ENCODE assay signal across 25 cellular contexts in genomic region chr12:19461986-19462385, GRCh38. TPM values are rescaled to one million over a fixed set of nuclear protein-coding genes. Genes with fewer than 3 reads are reported as not detected.
DNase-seq lines count a peak whose midpoint lies in the region; ATAC-seq, FAIRE-seq and TF ChIP-seq lines count a peak whose summit lies in the region.
"Had no signal": no experiment of that assay in that cellular context is flagged by ENCODE, and none has a peak within 500 bp of the region (broad histone marks: within the 10 kb centered on the region; RNA-seq: fewer than 3 reads in every experiment).

No MANE protein-coding gene starts in this region.

- no peaks in the 10 kb centered on the region for H3K27me3 ChIP-seq in CD4-positive, alpha-beta memory T cell (ENCODE audit: insufficient read depth, low read length)
- no peaks in the 10 kb centered on the region for H3K27me3 ChIP-seq in small intestine (ENCODE audit: control insufficient read depth in 2 of 2, insufficient read depth in 2 of 2, low read length in 2 of 2)
- H3K27me3 ChIP-seq: BE2C, gastroesophageal sphincter, ovary had no signal

- H3K9me3 ChIP-seq in CD4-positive, alpha-beta memory T cell (ENCODE audit: control insufficient read depth in 1 of 2, low read length in 2 of 2): no peaks in the 10 kb centered on the region
- no peaks in the 10 kb centered on the region for H3K9me3 ChIP-seq in small intestine (ENCODE audit: control insufficient read depth, low read depth)
- H3K9me3 ChIP-seq: BE2C, gastroesophageal sphincter, ovary had no signal

- no peak overlapping the region for H3K27ac ChIP-seq in CD4-positive, alpha-beta memory T cell (ENCODE audit: low read depth, low read length)
- no peak overlapping the region for H3K27ac ChIP-seq in small intestine (ENCODE audit: low read depth in 1 of 2, low read length in 1 of 2)
- H3K27ac ChIP-seq: 22Rv1, gastroesophageal sphincter, ovary had no signal

- H3K36me3 ChIP-seq in CD4-positive, alpha-beta memory T cell (ENCODE audit: insufficient read depth, low read length): peaks cover 5% of the 10 kb centered on the region
- peaks cover 0 to 1% of the 10 kb centered on the region in 2 donors for H3K36me3 ChIP-seq in small intestine (ENCODE audit: control insufficient read depth in 2 of 2, insufficient read depth in 2 of 2, low read length in 2 of 2)
- H3K36me3 ChIP-seq: ovary had no signal

- POLR2A ChIA-PET in CD4-positive, alpha-beta memory T cell (lab: Charles Lee; ENCODE audit: partially characterized antibody): no interaction called here
- POLR2A ChIA-PET in WTC11 (lab: Charles Lee): no interaction called here

- CTCF ChIA-PET in CD4-positive, alpha-beta memory T cell (lab: Charles Lee; ENCODE audit: partially characterized antibody): no interaction called here
- CTCF ChIA-PET in WTC11 (lab: Charles Lee): no interaction called here

- ATAC-seq in WTC11: no peak
- ATAC-seq in left colon: peak; percentile 33
- no peak for ATAC-seq in HG03135 (IDR thresholded peaks at IDR 0.05; ENCODE audit: unreplicated experiment)
- ATAC-seq: gastroesophageal sphincter, left lobe of liver, sciatic nerve had no signal

- H3K4me1 Mint-ChIP-seq in CD4-positive, alpha-beta memory T cell: peaks cover 36 to 57% (median 44%) of the 10 kb centered on the region in 4 donors
- peaks cover 36% of the 10 kb centered on the region for H3K4me1 Mint-ChIP-seq in WTC11

- no peak overlapping the region for H3K4me3 Mint-ChIP-seq in CD4-positive, alpha-beta memory T cell
- H3K4me3 Mint-ChIP-seq in WTC11: no peak overlapping the region
- H3K4me3 Mint-ChIP-seq: activated naive CD8-positive, alpha-beta T cell treated with anti-CD3 and anti-CD28 coated beads, Interleukin-2, amount 10 ng/mL, durations not matched to agents 7 days and 5 days; T-helper 1 cell treated with Interleukin-12 subunit alpha and Interleukin-12 subunit beta and Interleukin-4 antibody, amounts not matched to agents 30 μg/mL and 1 μg/mL, for 36 hours had no signal

- DNase-seq in DMS79 treated with DMSO at 0.1 percent for 48 hours (lab: John Stamatoyannopoulos, UW) (peak; percentile 73), DMS79 (lab: John Stamatoyannopoulos, UW) (no peak), WTC11 (ENCODE audit: low spot score) (no peak), left colon (no peak), dedifferentiated amniotic fluid mesenchymal stem cell (ENCODE audit: extremely low spot score) (no peak), small intestine (no peak)
- DNase-seq in CD4-positive, alpha-beta memory T cell: no peak
- DNase-seq: activated CD4-positive, CD25-positive, alpha-beta regulatory T cell treated with anti-CD3 and anti-CD28 coated beads, Interleukin-2, amount 50 U/mL, for 72 hours; activated naive CD8-positive, alpha-beta T cell treated with anti-CD3 and anti-CD28 coated beads, Interleukin-2, amount 10 ng/mL, durations not matched to agents 7 days and 5 days; cortex of kidney; GF-D8; Kasumi-1; NCI-H2081 treated with DMSO at 0.1 percent for 48 hours; NCI-H526 treated with DMSO at 0.1 percent for 48 hours; ovary; SHP77; stimulated activated CD4-positive, alpha-beta T cell treated with anti-CD3 and anti-CD28 coated beads, Interleukin-1b, Interleukin-23, amount 100 ng/mL, for 48 hours had no signal

- H3K4me1 ChIP-seq in CD4-positive, alpha-beta memory T cell (ENCODE audit: insufficient read depth, low read length): peaks cover 22% of the 10 kb centered on the region
- no peaks in the 10 kb centered on the region for H3K4me1 ChIP-seq in small intestine (ENCODE audit: control insufficient read depth in 2 of 2, insufficient read depth in 1 of 2, low read depth in 1 of 2, low read length in 1 of 2)
- H3K4me1 ChIP-seq: BE2C had no signal

- no peak for TF ChIP-seq CTCF in WTC11 (IDR thresholded peaks at IDR 0.05)

- FAIRE-seq in small intestine (lab: Jason Lieb, UNC): no peak
- FAIRE-seq: GM12892 had no signal

- peaks cover 27 to 41% of the 10 kb centered on the region in 2 donors for H3K36me3 Mint-ChIP-seq in CD4-positive, alpha-beta memory T cell
- H3K36me3 Mint-ChIP-seq in WTC11: peaks cover 42% of the 10 kb centered on the region

- H3K9me3 Mint-ChIP-seq in CD4-positive, alpha-beta memory T cell: no peaks in the 10 kb centered on the region
- H3K9me3 Mint-ChIP-seq in WTC11: peaks cover 6% of the 10 kb centered on the region; the same call in 1 of the 2 replicates
- H3K9me3 Mint-ChIP-seq: activated naive CD8-positive, alpha-beta T cell treated with anti-CD3 and anti-CD28 coated beads, Interleukin-2, amount 10 ng/mL, durations not matched to agents 7 days and 5 days; T-helper 1 cell treated with Interleukin-12 subunit alpha and Interleukin-12 subunit beta and Interleukin-4 antibody, amounts not matched to agents 30 μg/mL and 1 μg/mL, for 36 hours had no signal

- H3K27me3 Mint-ChIP-seq in CD4-positive, alpha-beta memory T cell: no peaks in the 10 kb centered on the region
- H3K27me3 Mint-ChIP-seq in WTC11 (ENCODE audit: low read depth): no peaks in the 10 kb centered on the region
- H3K27me3 Mint-ChIP-seq: activated naive CD8-positive, alpha-beta T cell treated with anti-CD3 and anti-CD28 coated beads, Interleukin-2, amount 10 ng/mL, durations not matched to agents 7 days and 5 days had no signal

- WGBS in small intestine, 3 donors: 3 to 12% (median 10%) methylated on average over 1 of the region's 1 CpG

- peak overlapping the region in 5 of 7 donors; percentile 18 to 73 (median 48) for H3K27ac Mint-ChIP-seq in CD4-positive, alpha-beta memory T cell
- 0 out of 2 replicates have a peak overlapping the region, but pooled peaks have one; percentile 44 for H3K27ac Mint-ChIP-seq in WTC11
- H3K27ac Mint-ChIP-seq: activated naive CD8-positive, alpha-beta T cell treated with anti-CD3 and anti-CD28 coated beads, Interleukin-2, amount 10 ng/mL, durations not matched to agents 7 days and 5 days; T-helper 1 cell treated with Interleukin-12 subunit alpha and Interleukin-12 subunit beta and Interleukin-4 antibody, amounts not matched to agents 30 μg/mL and 1 μg/mL, for 36 hours had no signal

- intact Hi-C loops in CD4-positive, alpha-beta memory T cell (cut with micrococcal nuclease): no loop called here
- intact Hi-C loops in left colon (cut with DNase I, micrococcal nuclease): no loop called here

- no peak overlapping the region for H3K4me3 ChIP-seq in CD4-positive, alpha-beta memory T cell (ENCODE audit: low read length in 2 of 2)
- no peak overlapping the region for H3K4me3 ChIP-seq in small intestine (ENCODE audit: low read depth in 1 of 2, low read length in 2 of 2)
- H3K4me3 ChIP-seq: gastroesophageal sphincter, ovary had no signal

TF ChIP-seq in WTC11, 78 proteins besides CTCF, POLR2A, EP300 and RAD21 (continues in another document):
- TF ChIP-seq ETV6 (CRISPR knock-in tag; IDR thresholded peaks at IDR 0.05): no peak
- TF ChIP-seq FOXP4 (CRISPR knock-in tag; IDR thresholded peaks at IDR 0.05): no peak
- no peak for TF ChIP-seq JAZF1 (CRISPR knock-in tag; IDR thresholded peaks at IDR 0.05)
- no peak for TF ChIP-seq FOXK1 (CRISPR knock-in tag; IDR thresholded peaks at IDR 0.05)
- no peak for TF ChIP-seq MYBL2 (CRISPR knock-in tag; IDR thresholded peaks at IDR 0.05)
- no peak for TF ChIP-seq ZNF512 (CRISPR knock-in tag; IDR thresholded peaks at IDR 0.05; ENCODE audit: borderline replicate concordance)
- no peak for TF ChIP-seq E2F4 (CRISPR knock-in tag; IDR thresholded peaks at IDR 0.05; ENCODE audit: borderline replicate concordance, low read depth)

RNA-seq across cellular contexts. Expression of gene AEBP2, which starts 22.7 kb away (rescaled TPM):
- 10 to 100 TPM; 58.5 to 61.6 TPM for total RNA-seq in CD4-positive, alpha-beta memory T cell
- 10 to 100 TPM in 1 of 2 donors, 1 to 10 TPM in 1; 5.3 to 15.2 TPM for polyA plus RNA-seq in CD4-positive, alpha-beta memory T cell
- 61.9 to 69.9 TPM (median 65.9 TPM) in 3 replicates for total RNA-seq in WTC11 (2021)
- 10 to 100 TPM; 32.4 to 35.4 TPM for total RNA-seq in left colon
- polyA plus RNA-seq in small intestine: 1 to 10 TPM; 9.2 to 9.7 (median 9.5) TPM
